In genomic region chrY:3491423-3491822, GRCh38 we compare ENCODE assay signal across 5 cellular contexts.
DNase-seq lines count a peak whose midpoint lies in the region; ATAC-seq and TF ChIP-seq lines count a peak whose summit lies in the region.
"Not testable (repeated sequence)": the region's sequence is repeated elsewhere in the genome, so short reads cannot be mapped to it uniquely, and the experiment has no call there.

No MANE protein-coding gene starts in this region.

- not testable (repeated sequence) for H3K27me3 ChIP-seq in RWPE2 (ENCODE audit: insufficient read depth, poor library complexity, severe bottlenecking)

- CTCF ChIA-PET in activated CD4-positive, alpha-beta T cell treated with anti-CD3 and anti-CD28 coated beads for 36 hours (lab: Charles Lee); activated CD4-positive, alpha-beta memory T cell treated with anti-CD3 and anti-CD28 coated beads for 36 hours (lab: Charles Lee): not testable (repeated sequence)

- H3K4me3 ChIP-seq in RWPE2 (ENCODE audit: severe bottlenecking): not testable (repeated sequence)

- H3K27me3 Mint-ChIP-seq in activated CD4-positive, alpha-beta T cell treated with anti-CD3 and anti-CD28 coated beads for 36 hours; activated CD4-positive, alpha-beta memory T cell treated with anti-CD3 and anti-CD28 coated beads for 36 hours; activated T-helper 2 cell treated with anti-CD3 and anti-CD28 coated beads, Interferon-gamma antibody, Interleukin-2, Interleukin-4, amounts not matched to agents 10 μg/mL and 5 μg/mL and 100 μg/mL, durations not matched to agents 14 hours and 24 hours and 36 hours (ENCODE audit: low read depth): not testable (repeated sequence)

- H3K36me3 Mint-ChIP-seq in activated CD4-positive, alpha-beta T cell treated with anti-CD3 and anti-CD28 coated beads for 36 hours (ENCODE audit: low read depth); activated CD4-positive, alpha-beta memory T cell treated with anti-CD3 and anti-CD28 coated beads for 36 hours; activated T-helper 2 cell treated with anti-CD3 and anti-CD28 coated beads, Interferon-gamma antibody, Interleukin-2, Interleukin-4, amounts not matched to agents 10 μg/mL and 5 μg/mL and 100 μg/mL, durations not matched to agents 14 hours and 24 hours and 36 hours (ENCODE audit: low read depth): not testable (repeated sequence)

- not testable (repeated sequence) for H3K9me3 Mint-ChIP-seq in activated CD4-positive, alpha-beta T cell treated with anti-CD3 and anti-CD28 coated beads for 36 hours (ENCODE audit: low read depth); activated CD4-positive, alpha-beta memory T cell treated with anti-CD3 and anti-CD28 coated beads for 36 hours; activated T-helper 2 cell treated with anti-CD3 and anti-CD28 coated beads, Interferon-gamma antibody, Interleukin-2, Interleukin-4, amounts not matched to agents 10 μg/mL and 5 μg/mL and 100 μg/mL, durations not matched to agents 14 hours and 24 hours and 36 hours

- H3K4me1 Mint-ChIP-seq in activated CD4-positive, alpha-beta T cell treated with anti-CD3 and anti-CD28 coated beads for 36 hours; activated CD4-positive, alpha-beta memory T cell treated with anti-CD3 and anti-CD28 coated beads for 36 hours (ENCODE audit: low read depth); activated T-helper 2 cell treated with anti-CD3 and anti-CD28 coated beads, Interferon-gamma antibody, Interleukin-2, Interleukin-4, amounts not matched to agents 10 μg/mL and 5 μg/mL and 100 μg/mL, durations not matched to agents 14 hours and 24 hours and 36 hours (ENCODE audit: low read depth): not testable (repeated sequence)

- H3K36me3 ChIP-seq in RWPE2 (ENCODE audit: low read depth): not testable (repeated sequence)

- not testable (repeated sequence) for H3K4me3 Mint-ChIP-seq in activated CD4-positive, alpha-beta T cell treated with anti-CD3 and anti-CD28 coated beads for 36 hours; activated CD4-positive, alpha-beta memory T cell treated with anti-CD3 and anti-CD28 coated beads for 36 hours; activated T-helper 2 cell treated with anti-CD3 and anti-CD28 coated beads, Interferon-gamma antibody, Interleukin-2, Interleukin-4, amounts not matched to agents 10 μg/mL and 5 μg/mL and 100 μg/mL, durations not matched to agents 14 hours and 24 hours and 36 hours (ENCODE audit: low read depth)

- not testable (repeated sequence) for DNase-seq in RWPE2 (ENCODE audit: low spot score)
- DNase-seq in activated CD4-positive, alpha-beta T cell treated with anti-CD3 and anti-CD28 coated beads for 36 hours: peak; percentile 3
- DNase-seq in activated CD4-positive, alpha-beta memory T cell treated with anti-CD3 and anti-CD28 coated beads for 36 hours: peak; percentile 9
- peak; percentile 7 for DNase-seq in activated T-helper 2 cell treated with anti-CD3 and anti-CD28 coated beads, Interferon-gamma antibody, Interleukin-2, Interleukin-4, amounts not matched to agents 10 μg/mL and 5 μg/mL and 100 μg/mL, durations not matched to agents 14 hours and 24 hours and 36 hours (ENCODE audit: low spot score)
- DNase-seq in stimulated activated CD4-positive, alpha-beta T cell treated with anti-CD3 and anti-CD28 coated beads, Interleukin-15, amount 100 ng/mL, for 24 hours: peak; percentile 1

- not testable (repeated sequence) for ATAC-seq in RWPE2 (ENCODE audit: low read depth)
- peak; percentile 60 for ATAC-seq in activated CD4-positive, alpha-beta T cell treated with anti-CD3 and anti-CD28 coated beads for 36 hours

- not testable (repeated sequence) for H3K4me1 ChIP-seq in RWPE2 (ENCODE audit: insufficient read depth, poor library complexity, severe bottlenecking)

- H3K27ac Mint-ChIP-seq in activated CD4-positive, alpha-beta T cell treated with anti-CD3 and anti-CD28 coated beads for 36 hours; activated CD4-positive, alpha-beta memory T cell treated with anti-CD3 and anti-CD28 coated beads for 36 hours; activated T-helper 2 cell treated with anti-CD3 and anti-CD28 coated beads, Interferon-gamma antibody, Interleukin-2, Interleukin-4, amounts not matched to agents 10 μg/mL and 5 μg/mL and 100 μg/mL, durations not matched to agents 14 hours and 24 hours and 36 hours: not testable (repeated sequence)

- H3K9me3 ChIP-seq in RWPE2 (ENCODE audit: severe bottlenecking): not testable (repeated sequence)

- intact Hi-C loops in activated CD4-positive, alpha-beta T cell treated with anti-CD3 and anti-CD28 coated beads for 36 hours (cut with DNase I, micrococcal nuclease); activated CD4-positive, alpha-beta memory T cell treated with anti-CD3 and anti-CD28 coated beads for 36 hours (cut with micrococcal nuclease); activated T-helper 2 cell treated with anti-CD3 and anti-CD28 coated beads, Interferon-gamma antibody, Interleukin-2, Interleukin-4, amounts not matched to agents 10 μg/mL and 5 μg/mL and 100 μg/mL, durations not matched to agents 14 hours and 24 hours and 36 hours (cut with micrococcal nuclease): not testable (repeated sequence)

- POLR2A ChIA-PET in activated CD4-positive, alpha-beta T cell treated with anti-CD3 and anti-CD28 coated beads for 36 hours (lab: Charles Lee); activated CD4-positive, alpha-beta memory T cell treated with anti-CD3 and anti-CD28 coated beads for 36 hours (lab: Charles Lee): not testable (repeated sequence)

- peak overlapping the region; percentile 28 for H3K27ac ChIP-seq in RWPE2 (ENCODE audit: poor library complexity, severe bottlenecking)

- not testable (repeated sequence) for TF ChIP-seq CTCF in RWPE2 (IDR thresholded peaks at IDR 0.05; ENCODE audit: poor library complexity, severe bottlenecking)
